18 cellular contexts compared by ENCODE assay signal in genomic region chr2:28300921-28301341, GRCh38.
DNase-seq lines count a peak whose midpoint lies in the region; ATAC-seq and TF ChIP-seq lines count a peak whose summit lies in the region.
"Had no signal": no experiment of that assay in that cellular context is flagged by ENCODE, and none has a peak within 500 bp of the region (broad histone marks: within the 10 kb centered on the region; RNA-seq: fewer than 3 reads in every experiment).

No MANE protein-coding gene starts in this region.

- H3K36me3 ChIP-seq in mucosa of descending colon (ENCODE audit: low read depth) = no peaks in the 10 kb centered on the region
- H3K36me3 ChIP-seq: BE2C had no signal

- H3K9me3 ChIP-seq in mucosa of descending colon = peaks cover 10% of the 10 kb centered on the region
- H3K9me3 ChIP-seq: BE2C had no signal

- TF ChIP-seq CTCF in HFFc6 (IDR thresholded peaks at IDR 0.05) = no peak
- no peak for TF ChIP-seq CTCF in mucosa of descending colon (IDR thresholded peaks at IDR 0.05)

- H3K4me3 ChIP-seq in mucosa of descending colon = no peak overlapping the region

- CTCF ChIA-PET in activated CD4-positive, alpha-beta memory T cell treated with anti-CD3 and anti-CD28 coated beads for 36 hours (lab: Charles Lee) = no interaction called here

- peaks cover 10% of the 10 kb centered on the region for H3K9me3 Mint-ChIP-seq in HFFc6
- peaks cover 7% of the 10 kb centered on the region for H3K9me3 Mint-ChIP-seq in activated CD4-positive, alpha-beta memory T cell treated with anti-CD3 and anti-CD28 coated beads for 36 hours

- intact Hi-C loops in mucosa of descending colon (cut with DNase I, micrococcal nuclease) = no loop called here
- intact Hi-C loops in activated CD4-positive, alpha-beta memory T cell treated with anti-CD3 and anti-CD28 coated beads for 36 hours (cut with micrococcal nuclease) = no loop called here

- no peaks in the 10 kb centered on the region for H3K4me1 ChIP-seq in mucosa of descending colon (ENCODE audit: low read depth)
- H3K4me1 ChIP-seq: BE2C, parathyroid adenoma had no signal

- peak overlapping the region; percentile 84 for H3K27ac Mint-ChIP-seq in HFFc6
- no peak overlapping the region for H3K27ac Mint-ChIP-seq in activated CD4-positive, alpha-beta memory T cell treated with anti-CD3 and anti-CD28 coated beads for 36 hours

- in situ Hi-C loops in KBM-7 (cut with MboI; ENCODE audit: low pct_unique_long_range_greater_than_20kb, low sequenced_read_pairs) = no loop called here

- H3K27me3 Mint-ChIP-seq in HFFc6 (ENCODE audit: insufficient read depth) = no peaks in the 10 kb centered on the region; the same call in 1 of the 2 replicates
- H3K27me3 Mint-ChIP-seq in activated CD4-positive, alpha-beta memory T cell treated with anti-CD3 and anti-CD28 coated beads for 36 hours = no peaks in the 10 kb centered on the region
- H3K27me3 Mint-ChIP-seq: activated naive CD8-positive, alpha-beta T cell treated with anti-CD3 and anti-CD28 coated beads, Interleukin-2, amount 10 ng/mL, durations not matched to agents 7 days and 5 days had no signal

- peak overlapping the region; percentile 77 for H3K4me3 Mint-ChIP-seq in HFFc6
- no peak overlapping the region for H3K4me3 Mint-ChIP-seq in activated CD4-positive, alpha-beta memory T cell treated with anti-CD3 and anti-CD28 coated beads for 36 hours
- H3K4me3 Mint-ChIP-seq: activated naive CD8-positive, alpha-beta T cell treated with anti-CD3 and anti-CD28 coated beads, Interleukin-2, amount 10 ng/mL, durations not matched to agents 7 days and 5 days had no signal

- ATAC-seq in mucosa of descending colon = peak; percentile 64
- no peak for ATAC-seq in GM21786 (IDR thresholded peaks at IDR 0.05; ENCODE audit: unreplicated experiment)

- POLR2A ChIA-PET in activated CD4-positive, alpha-beta memory T cell treated with anti-CD3 and anti-CD28 coated beads for 36 hours (lab: Charles Lee) = no interaction called here

- peaks cover 44% of the 10 kb centered on the region for H3K4me1 Mint-ChIP-seq in HFFc6 (ENCODE audit: low read depth)
- H3K4me1 Mint-ChIP-seq in activated CD4-positive, alpha-beta memory T cell treated with anti-CD3 and anti-CD28 coated beads for 36 hours (ENCODE audit: low read depth) = peaks cover 3% of the 10 kb centered on the region

- DNase-seq in A172 (ENCODE audit: low spot score) = peak; percentile 54
- DNase-seq in HFFc6 = peak; percentile 60
- peak; percentile 18 for DNase-seq in dermis blood vessel endothelial cell
- DNase-seq in mucosa of descending colon = no peak
- DNase-seq in hippocampal formation (lab: John Stamatoyannopoulos, UW) = no peak
- DNase-seq in KBM-7 = no peak
- DNase-seq in activated CD4-positive, alpha-beta memory T cell treated with anti-CD3 and anti-CD28 coated beads for 36 hours = no peak
- DNase-seq: activated CD4-positive, alpha-beta T cell treated with anti-CD3 and anti-CD28 coated beads, Interleukin-2, amount 50 U/mL, for 48 hours; activated naive CD8-positive, alpha-beta T cell treated with anti-CD3 and anti-CD28 coated beads, Interleukin-2, amount 10 ng/mL, durations not matched to agents 7 days and 5 days; BE2C; GDM1; kidney glomerular epithelial cell; MV-4-11; NCI-H526 treated with DMSO at 0.1 percent for 48 hours; stimulated activated CD4-positive, alpha-beta T cell treated with anti-CD3 and anti-CD28 coated beads, Interleukin-4, amount 100 ng/mL, for 24 hours; SW 1271 had no signal

- peaks cover 25% of the 10 kb centered on the region for H3K36me3 Mint-ChIP-seq in HFFc6 (ENCODE audit: low read depth)
- peaks cover 30% of the 10 kb centered on the region for H3K36me3 Mint-ChIP-seq in activated CD4-positive, alpha-beta memory T cell treated with anti-CD3 and anti-CD28 coated beads for 36 hours

Comparison
In these comparisons a context has a peak if more than half of its experiments do, and no peak if none do; other contexts are left out.
1. DNase-seq: peak in A172 (single experiment), HFFc6 (single experiment) and dermis blood vessel endothelial cell (single experiment); none in mucosa of descending colon (0 of 3), hippocampal formation (0 of 2), KBM-7 (single experiment) and activated CD4-positive, alpha-beta memory T cell treated with anti-CD3 and anti-CD28 coated beads for 36 hours (single experiment).